In the genomic region with DNA sequence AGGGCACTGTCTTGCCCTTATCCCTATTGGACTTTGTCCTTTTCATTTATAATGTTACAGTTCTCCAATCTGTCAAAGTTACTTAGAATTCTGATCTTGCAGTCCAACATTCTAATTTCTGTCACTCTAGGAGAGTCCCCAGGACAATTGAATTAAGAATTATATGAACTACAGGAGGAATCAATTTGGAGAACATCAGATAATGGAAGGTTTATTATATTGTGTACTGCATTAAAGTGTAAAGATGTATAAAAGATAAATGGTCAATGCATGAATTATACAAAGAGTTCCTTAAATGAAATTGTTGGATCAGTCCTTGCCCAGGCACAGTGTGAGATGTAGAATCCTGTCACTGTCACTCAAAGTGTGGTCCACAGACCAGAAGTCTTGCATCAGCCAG, we compare ENCODE assay signal across 23 cellular contexts.
"Had no signal": no experiment of that assay in that cellular context is flagged by ENCODE, and none has a peak within 500 bp of the region (broad histone marks: within the 10 kb centered on the region; RNA-seq: fewer than 3 reads in every experiment).

No MANE protein-coding gene starts in this region.

- H3K36me3 ChIP-seq: esophagus muscularis mucosa, gastroesophageal sphincter, heart left ventricle, left lung, lower lobe of right lung had no signal

- H3K4me1 ChIP-seq: esophagus muscularis mucosa, foreskin keratinocyte, heart left ventricle, left lung, lower lobe of right lung had no signal

- H3K4me2 ChIP-seq: hepatocyte had no signal

- H3K27ac ChIP-seq: coronary artery, dorsolateral prefrontal cortex, esophagus muscularis mucosa, foreskin keratinocyte, gastroesophageal sphincter, heart left ventricle, hepatocyte, left lung, lower lobe of right lung had no signal

- ATAC-seq: foreskin keratinocyte, gastroesophageal sphincter, heart left ventricle, left cardiac atrium, left lung, left ventricle myocardium superior, lower lobe of right lung had no signal

- H3K79me2 ChIP-seq: hepatocyte had no signal

- H3K27me3 ChIP-seq: dorsolateral prefrontal cortex, esophagus muscularis mucosa, foreskin keratinocyte, gastroesophageal sphincter, heart left ventricle, hepatocyte, left lung had no signal

- DNase-seq: dermis blood vessel endothelial cell; dorsolateral prefrontal cortex; effector CD4-positive, alpha-beta T cell; effector memory CD4-positive, alpha-beta T cell; foreskin keratinocyte; heart left ventricle; hypothalamus; immature natural killer cell; islet precursor cell; kidney; left cardiac atrium; left lung; left ventricle myocardium superior; lower lobe of right lung; mesendoderm; midbrain had no signal

- H2AFZ ChIP-seq: hepatocyte had no signal

- H3K9me3 ChIP-seq: esophagus muscularis mucosa, lower lobe of right lung had no signal

- FAIRE-seq: colon, endothelial cell of umbilical vein, frontal cortex, kidney had no signal

- H3K4me3 ChIP-seq: coronary artery, dorsolateral prefrontal cortex, esophagus muscularis mucosa, gastroesophageal sphincter, heart left ventricle, hepatocyte, left lung, lower lobe of right lung had no signal
